ENCODE assay signal across 10 cellular contexts in genomic region chr16:67349172-67349571, GRCh38. TPM values are rescaled to one million over a fixed set of nuclear protein-coding genes. Genes with fewer than 3 reads are reported as not detected.
DNase-seq lines count a peak whose midpoint lies in the region; ATAC-seq and TF ChIP-seq lines count a peak whose summit lies in the region.
"Had no signal": no experiment of that assay in that cellular context is flagged by ENCODE, and none has a peak within 500 bp of the region (broad histone marks: within the 10 kb centered on the region; RNA-seq: fewer than 3 reads in every experiment).

No MANE protein-coding gene starts in this region.

- TF ChIP-seq POLR2A in tibial nerve (IDR thresholded peaks at IDR 0.05) = no peak

- no peak for TF ChIP-seq EP300 in tibial nerve (IDR thresholded peaks at IDR 0.05)

- no peaks in the 10 kb centered on the region for H3K4me1 Mint-ChIP-seq in activated CD8-positive, alpha-beta memory T cell treated with anti-CD3 and anti-CD28 coated beads, Interleukin-2, amount 10 ng/mL, durations not matched to agents 7 days and 5 days
- H3K4me1 Mint-ChIP-seq: naive thymus-derived CD4-positive, alpha-beta T cell had no signal

- CTCF ChIA-PET in activated CD8-positive, alpha-beta memory T cell treated with anti-CD3 and anti-CD28 coated beads, Interleukin-2, amount 10 ng/mL, durations not matched to agents 7 days and 5 days (lab: Charles Lee) = interaction anchor here (1.1 to 5.1 kb wide), 5 partner anchors 37 to 117 kb away, joined by 3 to 25 read pairs (median 4); no protein-coding TSS in a partner anchor

- no peaks in the 10 kb centered on the region for H3K9me3 Mint-ChIP-seq in activated CD8-positive, alpha-beta memory T cell treated with anti-CD3 and anti-CD28 coated beads, Interleukin-2, amount 10 ng/mL, durations not matched to agents 7 days and 5 days (ENCODE audit: low read depth)
- H3K9me3 Mint-ChIP-seq: naive thymus-derived CD4-positive, alpha-beta T cell had no signal

- no peak overlapping the region for H3K4me3 Mint-ChIP-seq in activated CD8-positive, alpha-beta memory T cell treated with anti-CD3 and anti-CD28 coated beads, Interleukin-2, amount 10 ng/mL, durations not matched to agents 7 days and 5 days
- H3K4me3 Mint-ChIP-seq: naive thymus-derived CD4-positive, alpha-beta T cell had no signal

- H3K36me3 Mint-ChIP-seq in activated CD8-positive, alpha-beta memory T cell treated with anti-CD3 and anti-CD28 coated beads, Interleukin-2, amount 10 ng/mL, durations not matched to agents 7 days and 5 days = no peaks in the 10 kb centered on the region
- H3K36me3 Mint-ChIP-seq: naive thymus-derived CD4-positive, alpha-beta T cell had no signal

- TF ChIP-seq CTCF in epithelial cell of proximal tubule (conservative IDR thresholded peaks at IDR 0.05; ENCODE audit: low read depth, low read length) (peak; percentile 57), tibial nerve (IDR thresholded peaks at IDR 0.05) (peak in 3 of 5 experiments; percentile 29 to 35 (median 29))

- no peaks in the 10 kb centered on the region for H3K4me1 ChIP-seq in tibial nerve

- no peaks in the 10 kb centered on the region for H3K9me3 ChIP-seq in tibial nerve

- DNase-seq in activated CD8-positive, alpha-beta memory T cell treated with anti-CD3 and anti-CD28 coated beads, Interleukin-2, amount 10 ng/mL, durations not matched to agents 7 days and 5 days = no peak
- DNase-seq in activated CD8-positive, alpha-beta memory T cell treated with anti-CD3 and anti-CD28 coated beads, Interleukin-2, amount 50 U/mL, for 4 hours = no peak
- DNase-seq in NCI-H526 treated with DMSO at 0.1 percent for 48 hours (lab: John Stamatoyannopoulos, UW) (peak; percentile 7), epithelial cell of proximal tubule (ENCODE audit: low read depth) (no peak), tibial nerve (ENCODE audit: low spot score in 2 of 2) (no peak), NCI-H128 (lab: John Stamatoyannopoulos, UW; ENCODE audit: unreplicated experiment) (no peak), globus pallidus (ENCODE audit: low spot score) (no peak)

- H3K4me3 ChIP-seq in epithelial cell of proximal tubule (ENCODE audit: low read depth, low read length) (no peak overlapping the region), tibial nerve (no peak overlapping the region)

- ATAC-seq in activated CD8-positive, alpha-beta memory T cell treated with anti-CD3 and anti-CD28 coated beads, Interleukin-2, amount 10 ng/mL, durations not matched to agents 7 days and 5 days = peak; percentile 49
- no peak for ATAC-seq in HG03469 (IDR thresholded peaks at IDR 0.05; ENCODE audit: unreplicated experiment)
- ATAC-seq: naive thymus-derived CD4-positive, alpha-beta T cell had no signal

- no peak overlapping the region for H3K27ac ChIP-seq in tibial nerve

- H3K27me3 ChIP-seq in tibial nerve = no peaks in the 10 kb centered on the region

- H3K27ac Mint-ChIP-seq in activated CD8-positive, alpha-beta memory T cell treated with anti-CD3 and anti-CD28 coated beads, Interleukin-2, amount 10 ng/mL, durations not matched to agents 7 days and 5 days = no peak overlapping the region

- no peaks in the 10 kb centered on the region for H3K36me3 ChIP-seq in tibial nerve

- peaks cover 7% of the 10 kb centered on the region for H3K27me3 Mint-ChIP-seq in activated CD8-positive, alpha-beta memory T cell treated with anti-CD3 and anti-CD28 coated beads, Interleukin-2, amount 10 ng/mL, durations not matched to agents 7 days and 5 days

RNA-seq across cellular contexts. Expression of gene LRRC36, which starts 22.6 kb away (rescaled TPM):
- total RNA-seq in activated CD8-positive, alpha-beta memory T cell treated with anti-CD3 and anti-CD28 coated beads, Interleukin-2, amount 10 ng/mL, durations not matched to agents 7 days and 5 days = 1 to 10 TPM in 1 of 2 experiments, under 1 TPM in 1; 0.45 to 1.0 TPM
- total RNA-seq in epithelial cell of proximal tubule = 0.07 and 0.52 TPM in 2 replicates
- total RNA-seq in tibial nerve = 1 to 10 TPM in 2 of 4 donors, under 1 TPM in 1, not detected in 1; 0.30 to 4.6 (median 2.1) TPM
- total RNA-seq: T-helper 1 cell treated with Interleukin-12 subunit alpha and Interleukin-12 subunit beta and Interleukin-4 antibody, amounts not matched to agents 30 ng/mL and 1 ng/mL, for 36 hours had no signal

RNA-seq across cellular contexts. Expression of gene KCTD19, which starts 22.6 kb away (rescaled TPM):
- total RNA-seq in activated CD8-positive, alpha-beta memory T cell treated with anti-CD3 and anti-CD28 coated beads, Interleukin-2, amount 10 ng/mL, durations not matched to agents 7 days and 5 days = 1 to 10 TPM; 1.1 to 3.3 TPM
- total RNA-seq in epithelial cell of proximal tubule = 0.14 and 0.35 TPM in 2 replicates
- 1 to 10 TPM in 1 of 4 donors, under 1 TPM in 3; under 0.01 to 2.3 (median 0.25) TPM for total RNA-seq in tibial nerve

RNA-seq across cellular contexts. Expression of gene TPPP3, which starts 44.1 kb away (rescaled TPM):
- not detected for total RNA-seq in activated CD8-positive, alpha-beta memory T cell treated with anti-CD3 and anti-CD28 coated beads, Interleukin-2, amount 10 ng/mL, durations not matched to agents 7 days and 5 days
- 0.36 TPM in 1 of 2 replicates, not detected in the other for total RNA-seq in epithelial cell of proximal tubule
- 10 to 100 TPM in 2 of 4 donors, 1 to 10 TPM in 2; 5.7 to 13.6 (median 9.9) TPM for total RNA-seq in tibial nerve
- total RNA-seq: T-helper 1 cell treated with Interleukin-12 subunit alpha and Interleukin-12 subunit beta and Interleukin-4 antibody, amounts not matched to agents 30 ng/mL and 1 ng/mL, for 36 hours had no signal
